In the genomic region with DNA sequence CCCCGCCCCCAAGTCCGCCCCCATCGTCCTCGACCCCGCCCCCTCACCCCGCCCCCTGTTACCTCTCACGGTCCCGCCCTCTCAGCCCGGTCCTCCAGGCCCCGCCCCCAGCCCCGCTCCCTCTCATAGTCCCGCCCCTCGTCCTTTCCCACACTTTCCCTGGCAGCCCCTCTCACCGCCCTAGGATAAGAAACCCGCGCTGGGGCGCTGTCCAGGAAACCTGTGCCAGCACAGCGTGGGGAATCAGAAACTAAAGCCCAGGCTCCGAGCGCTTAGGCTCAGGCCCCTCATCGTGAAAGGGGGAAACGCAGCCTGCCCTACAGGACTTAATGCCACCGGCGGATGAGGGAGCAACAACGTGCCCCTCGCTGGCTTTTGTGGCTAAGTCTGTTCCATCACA, we compare ENCODE assay signal across 8 cellular contexts. TPM values are rescaled to one million over a fixed set of nuclear protein-coding genes. Genes with fewer than 3 reads are reported as not detected.
DNase-seq lines count a peak whose midpoint lies in the region; ATAC-seq, FAIRE-seq and TF ChIP-seq lines count a peak whose summit lies in the region.

No MANE protein-coding gene starts in this region.

- 22 to 29% methylated on average over 11 to 14 of the region's 26 CpGs for WGBS in thyroid gland, 2 donors

- H3K27me3 ChIP-seq in effector memory CD4-positive, alpha-beta T cell (replicated peaks; ENCODE audit: control insufficient read depth, insufficient read depth, low read length, poor library complexity, severe bottlenecking): peaks cover 3% of the 10 kb centered on the region
- no peaks in the 10 kb centered on the region for H3K27me3 ChIP-seq in thyroid gland

- ATAC-seq in T-helper 17 cell: peak; percentile 68
- ATAC-seq in GM21717 (IDR thresholded peaks at IDR 0.05; ENCODE audit: unreplicated experiment): no peak

- peaks cover 5% of the 10 kb centered on the region for H3K36me3 Mint-ChIP-seq in T-helper 17 cell (ENCODE audit: low read depth)

- H3K4me1 Mint-ChIP-seq in T-helper 17 cell: peaks cover 5% of the 10 kb centered on the region

- intact Hi-C loops in thyroid gland (cut with DNase I): no loop called here

- TF ChIP-seq POLR2A in thyroid gland (IDR thresholded peaks at IDR 0.05): no peak

- peak overlapping the region; percentile 5 for H3K4me3 Mint-ChIP-seq in T-helper 17 cell

- H3K9me3 ChIP-seq in T-helper 17 cell (ENCODE audit: control insufficient read depth, low read length, poor library complexity, severe bottlenecking) (no peaks in the 10 kb centered on the region), thyroid gland (no peaks in the 10 kb centered on the region)
- H3K9me3 ChIP-seq in effector memory CD4-positive, alpha-beta T cell (ENCODE audit: control insufficient read depth, low read length): no peaks in the 10 kb centered on the region

- H3K27ac ChIP-seq in effector memory CD4-positive, alpha-beta T cell (ENCODE audit: insufficient read depth, low read length, poor library complexity, severe bottlenecking): no peak overlapping the region
- no peak overlapping the region for H3K27ac ChIP-seq in thyroid gland

- H3K4me1 ChIP-seq in effector memory CD4-positive, alpha-beta T cell (ENCODE audit: control insufficient read depth, insufficient read depth, low read length, poor library complexity, severe bottlenecking): no peaks in the 10 kb centered on the region
- peaks cover 3 to 7% of the 10 kb centered on the region in 2 donors for H3K4me1 ChIP-seq in thyroid gland

- peak overlapping the region; percentile 21 for H3K4me3 ChIP-seq in effector memory CD4-positive, alpha-beta T cell (ENCODE audit: insufficient read depth, low read depth, low read length, poor library complexity, severe bottlenecking)
- H3K4me3 ChIP-seq in thyroid gland (replicated peaks in 1 of 3): peak overlapping the region in 1 of 3 donors; percentile 18

- H3K36me3 ChIP-seq in effector memory CD4-positive, alpha-beta T cell (ENCODE audit: control insufficient read depth, insufficient read depth, low read length): no peaks in the 10 kb centered on the region
- no peaks in the 10 kb centered on the region for H3K36me3 ChIP-seq in thyroid gland

- peak; percentile 33 for DNase-seq in GM19239 (ENCODE audit: insufficient read length, low spot score)
- DNase-seq in T-helper 17 cell: no peak
- DNase-seq in effector memory CD4-positive, alpha-beta T cell: peak in 1 of 3 donors; percentile 1
- DNase-seq in mucosa of gallbladder (ENCODE audit: low spot score): peak; percentile 39
- DNase-seq in thyroid gland: peak; percentile 19 to 41
- no peak for DNase-seq in NCI-H1694 treated with DMSO at 0.1 percent for 48 hours (lab: John Stamatoyannopoulos, UW)
- no peak for DNase-seq in COR-L47 (lab: John Stamatoyannopoulos, UW)

- H3K27ac Mint-ChIP-seq in T-helper 17 cell: no peak overlapping the region

- H3K27me3 Mint-ChIP-seq in T-helper 17 cell: peaks cover 73% of the 10 kb centered on the region

- no peak for TF ChIP-seq CTCF in thyroid gland (IDR thresholded peaks at IDR 0.05)

- no peak for FAIRE-seq in GM19239 (lab: Jason Lieb, UNC)

RNA-seq across cellular contexts. Expression of gene TRPM1, which starts 20.9 kb away (rescaled TPM):
- total RNA-seq in T-helper 17 cell (not detected), mucosa of gallbladder (not detected), thyroid gland (not detected)

Comparison
In these comparisons a context has a peak if more than half of its experiments do, and no peak if none do; other contexts are left out.
1. DNase-seq: peak in GM19239 (single experiment), mucosa of gallbladder (single experiment) and thyroid gland (2 of 2); none in T-helper 17 cell (0 of 3), NCI-H1694 treated with DMSO at 0.1 percent for 48 hours (single experiment) and COR-L47 (single experiment).